24 cellular contexts compared by ENCODE assay signal in genomic region chr13:43325636-43326035, GRCh38.
"Had no signal": no experiment of that assay in that cellular context is flagged by ENCODE, and none has a peak within 500 bp of the region (broad histone marks: within the 10 kb centered on the region; RNA-seq: fewer than 3 reads in every experiment).

No MANE protein-coding gene starts in this region.

- ATAC-seq: activated CD4-positive, CD25-positive, alpha-beta regulatory T cell treated with anti-CD3 and anti-CD28 coated beads, Interleukin-2, amount 50 U/mL, for 24 hours; activated CD8-positive, alpha-beta T cell treated with anti-CD3 and anti-CD28 coated beads for 36 hours; Panc1 had no signal

- H3K36me3 ChIP-seq: adrenal gland, breast epithelium, MG63 had no signal

- H3K27me3 ChIP-seq: adrenal gland, breast epithelium, MG63 had no signal

- H3K4me1 ChIP-seq: adrenal gland, breast epithelium had no signal

- H3K27ac ChIP-seq: adrenal gland, breast epithelium had no signal

- DNase-seq: activated CD4-positive, alpha-beta T cell treated with anti-CD3 and anti-CD28 coated beads for 4 hours; activated CD8-positive, alpha-beta memory T cell treated with anti-CD3 and anti-CD28 coated beads, Interleukin-2, amount 50 U/mL, for 4 hours; activated CD8-positive, alpha-beta T cell treated with anti-CD3 and anti-CD28 coated beads for 36 hours; activated naive CD4-positive, alpha-beta T cell treated with anti-CD3 and anti-CD28 coated beads, Interleukin-2, amount 50 U/mL, for 16 hours; activated naive CD8-positive, alpha-beta T cell treated with anti-CD3 and anti-CD28 coated beads, Interleukin-2, amount 10 ng/mL, durations not matched to agents 7 days and 5 days; adrenal gland; aorta; IMR-90; KBM-7; MG63; MV-4-11; NCI-H1092 treated with DMSO at 0.1 percent for 48 hours; NCI-H1417 treated with DMSO at 0.1 percent for 48 hours; NCI-H1694 treated with DMSO at 0.1 percent for 48 hours; NCI-H2081; NCI-H510A treated with DMSO at 0.1 percent for 48 hours; NCI-H69; NK-92 treated with Interleukin-12 subunit alpha and Interleukin-12 subunit beta, amount 100 ng/mL, for 24 hours; OCI-M1; RPMI8226; SHP77 treated with DMSO at 0.1 percent for 48 hours had no signal

- H3K4me3 ChIP-seq: adrenal gland, breast epithelium, MG63 had no signal

- H3K9me3 ChIP-seq: adrenal gland, breast epithelium, MG63 had no signal
